8 cellular contexts compared by ENCODE assay signal in genomic region chr10:63665006-63665580, GRCh38.
A peak's percentile ranks its signal among the peaks of the same experiment; 100 is the strongest.
DNase-seq lines count a peak whose midpoint lies in the region; ATAC-seq and TF ChIP-seq lines count a peak whose summit lies in the region.
"Not testable (repeated sequence)": the region's sequence is repeated elsewhere in the genome, so short reads cannot be mapped to it uniquely, and the experiment has no call there.

No MANE protein-coding gene starts in this region.

- intact Hi-C loops in prostate gland (cut with DNase I), result not testable (repeated sequence)

- not testable (repeated sequence) for H3K4me3 ChIP-seq in prostate gland

- H3K27ac ChIP-seq in 22Rv1 (peak overlapping the region; percentile 98), prostate gland (peak overlapping the region in 1 of 2 donors; percentile 20)

- H3K4me3 Mint-ChIP-seq in WTC11, result not testable (repeated sequence)

- TF ChIP-seq POLR2A in prostate gland (IDR thresholded peaks at IDR 0.05), result not testable (repeated sequence)

- H3K4me1 Mint-ChIP-seq in WTC11, result peaks cover 31% of the 10 kb centered on the region

- DNase-seq in ELF-1 (ENCODE audit: low read depth, low spot score), result peak; percentile 21
- peak; percentile 43 for DNase-seq in NCI-H2029 (lab: John Stamatoyannopoulos, UW)
- peak; percentile 32 for DNase-seq in NCI-H2227 (lab: John Stamatoyannopoulos, UW; ENCODE audit: unreplicated experiment)
- DNase-seq in NCI-H82 (lab: John Stamatoyannopoulos, UW), result peak; percentile 64
- not testable (repeated sequence) for DNase-seq in WTC11 (ENCODE audit: low spot score)
- DNase-seq in kidney tubule cell (ENCODE audit: low spot score), result peak; percentile 34
- peak; percentile 25 for DNase-seq in prostate gland (ENCODE audit: low spot score)

- H3K27me3 ChIP-seq in prostate gland (replicated peaks; ENCODE audit: insufficient read depth), result not testable (repeated sequence)

- H3K27me3 Mint-ChIP-seq in WTC11 (ENCODE audit: low read depth), result not testable (repeated sequence)

- H3K36me3 ChIP-seq in prostate gland, result not testable (repeated sequence)

- H3K9me3 ChIP-seq in prostate gland, result not testable (repeated sequence)

- CTCF ChIA-PET in WTC11 (lab: Charles Lee), result interaction anchor here (0.7 to 1.6 kb wide), 4 partner anchors 31 to 498 kb away, joined by 3 to 7 read pairs (median 4); no protein-coding TSS in a partner anchor

- not testable (repeated sequence) for H3K9me3 Mint-ChIP-seq in WTC11

- H3K36me3 Mint-ChIP-seq in WTC11, result not testable (repeated sequence)

- not testable (repeated sequence) for ATAC-seq in WTC11

- 63% methylated on average over 10 of the region's 10 CpGs for WGBS in prostate gland

- TF ChIP-seq CTCF in 22Rv1 (IDR thresholded peaks at IDR 0.05); WTC11 (IDR thresholded peaks at IDR 0.05); prostate gland (IDR thresholded peaks at IDR 0.05): not testable (repeated sequence)

- POLR2A ChIA-PET in WTC11 (lab: Charles Lee), result not testable (repeated sequence)

- peak overlapping the region; percentile 88 for H3K27ac Mint-ChIP-seq in WTC11

- H3K4me1 ChIP-seq in prostate gland (replicated peaks), result not testable (repeated sequence)
